ENCODE assay signal across 8 cellular contexts in genomic region chr11:94493443-94494199, GRCh38.
A peak's percentile ranks its signal among the peaks of the same experiment; 100 is the strongest.
DNase-seq lines count a peak whose midpoint lies in the region; ATAC-seq and FAIRE-seq lines count a peak whose summit lies in the region.

Gene ANKRD49 (plus strand): TSS chr11:94493984. CDS start chr11:94496694, 2,710 bp downstream.
Gene MRE11 (minus strand): TSS chr11:94493844. CDS start chr11:94492801, 1,043 bp downstream.

- peak; percentile 100 for FAIRE-seq in GM19239 (lab: Jason Lieb, UNC)
- FAIRE-seq in colon (lab: Jason Lieb, UNC) = peak; percentile 86

- peak; percentile 100 for ATAC-seq in HG03457 (IDR thresholded peaks at IDR 0.05; ENCODE audit: unreplicated experiment)

- DNase-seq in Ammon's horn (ENCODE audit: low spot score) (peak; percentile 99), GM19239 (ENCODE audit: insufficient read length, low spot score) (peak; percentile 65), NCI-H524 treated with DMSO at 0.1 percent for 48 hours (lab: John Stamatoyannopoulos, UW) (peak; percentile 90), kidney tubule cell (ENCODE audit: low spot score) (peak; percentile 99)
- peak; percentile 92 to 95 for DNase-seq in activated CD4-positive, alpha-beta T cell treated with anti-CD3 and anti-CD28 coated beads for 4 hours
- peak; percentile 81 to 95 (median 85) for DNase-seq in stimulated activated CD4-positive, alpha-beta T cell treated with anti-CD3 and anti-CD28 coated beads, Interleukin-1b, Interleukin-23, amount 100 ng/mL, for 24 hours (ENCODE audit: low read depth in 4 of 4, low spot score in 1 of 4)

Comparison
In these comparisons a context has a peak if more than half of its experiments do, and no peak if none do; other contexts are left out.
1. Peak in every context shown above with its lines: DNase-seq and ATAC-seq.